In genomic region chr22:46762238-46763050, GRCh38 we compare ENCODE assay signal across 1 cellular context.
A peak's percentile ranks its signal among the peaks of the same experiment; 100 is the strongest.
TF ChIP-seq lines count a peak whose summit lies in the region.

Gene TBC1D22A (plus strand): TSS chr22:46762650. CDS start chr22:46762787, 137 bp downstream.

TF ChIP-seq in A549, 52 proteins besides CTCF, POLR2A, EP300 and RAD21 (continued from another document):
- TF ChIP-seq REST (IDR thresholded peaks at IDR 0.05) (peak; percentile 50; the same call in 1 of the 2 replicates), CBX2 (IDR thresholded peaks at IDR 0.05; ENCODE audit: borderline replicate concordance, low read depth) (no peak), MAZ (IDR thresholded peaks at IDR 0.05; ENCODE audit: borderline replicate concordance, low read depth, low read length) (no peak), JUNB (IDR thresholded peaks at IDR 0.05) (no peak), ELK1 (IDR thresholded peaks at IDR 0.05; ENCODE audit: low read depth, low read length) (no peak), RNF2 (IDR thresholded peaks at IDR 0.05; ENCODE audit: borderline replicate concordance, low read depth) (no peak), RFX5 (IDR thresholded peaks at IDR 0.05) (no peak), HMGXB4 (CRISPR knock-in tag; IDR thresholded peaks at IDR 0.05; ENCODE audit: borderline replicate concordance) (no peak), CEBPB (IDR thresholded peaks at IDR 0.05) (no peak), MAFK (IDR thresholded peaks at IDR 0.05; ENCODE audit: partially characterized antibody) (peak; percentile 10), KDM5A (IDR thresholded peaks at IDR 0.05) (peak; percentile 72; the same call in 1 of the 2 replicates), TP53 (CRISPR knock-in tag; IDR thresholded peaks at IDR 0.05) (no peak), NFE2L2 (conservative IDR thresholded peaks at IDR 0.05; ENCODE audit: low read length) (no peak), CHD4 (IDR thresholded peaks at IDR 0.05; ENCODE audit: borderline replicate concordance) (no peak), ZNF302 (CRISPR knock-in tag; IDR thresholded peaks at IDR 0.05) (no peak), HOXB5 (CRISPR knock-in tag; IDR thresholded peaks at IDR 0.05) (no peak), PHF8 (IDR thresholded peaks at IDR 0.05; ENCODE audit: borderline replicate concordance, low read depth) (peak; percentile 74), GATA3 (IDR thresholded peaks at IDR 0.05; ENCODE audit: borderline replicate concordance) (no peak), NPAS2 (CRISPR knock-in tag; IDR thresholded peaks at IDR 0.05; ENCODE audit: borderline replicate concordance) (no peak), MYC (IDR thresholded peaks at IDR 0.05; ENCODE audit: borderline replicate concordance, low read length) (peak; percentile 83), ZSCAN20 (CRISPR knock-in tag; IDR thresholded peaks at IDR 0.05) (no peak), POLR2AphosphoS2 (conservative IDR thresholded peaks at IDR 0.05; ENCODE audit: low read length) (no peak), PBX3 (IDR thresholded peaks at IDR 0.05) (no peak), JUN (IDR thresholded peaks at IDR 0.05) (peak; percentile 55 to 86; a peak in 4 of 5 replicates), HEYL (CRISPR knock-in tag; IDR thresholded peaks at IDR 0.05) (no peak)
- TF ChIP-seq, protein P1, sequence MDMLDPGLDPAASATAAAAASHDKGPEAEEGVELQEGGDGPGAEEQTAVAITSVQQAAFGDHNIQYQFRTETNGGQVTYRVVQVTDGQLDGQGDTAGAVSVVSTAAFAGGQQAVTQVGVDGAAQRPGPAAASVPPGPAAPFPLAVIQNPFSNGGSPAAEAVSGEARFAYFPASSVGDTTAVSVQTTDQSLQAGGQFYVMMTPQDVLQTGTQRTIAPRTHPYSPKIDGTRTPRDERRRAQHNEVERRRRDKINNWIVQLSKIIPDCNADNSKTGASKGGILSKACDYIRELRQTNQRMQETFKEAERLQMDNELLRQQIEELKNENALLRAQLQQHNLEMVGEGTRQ (IDR thresholded peaks at IDR 0.05), result no peak
- TF ChIP-seq, protein P2, sequence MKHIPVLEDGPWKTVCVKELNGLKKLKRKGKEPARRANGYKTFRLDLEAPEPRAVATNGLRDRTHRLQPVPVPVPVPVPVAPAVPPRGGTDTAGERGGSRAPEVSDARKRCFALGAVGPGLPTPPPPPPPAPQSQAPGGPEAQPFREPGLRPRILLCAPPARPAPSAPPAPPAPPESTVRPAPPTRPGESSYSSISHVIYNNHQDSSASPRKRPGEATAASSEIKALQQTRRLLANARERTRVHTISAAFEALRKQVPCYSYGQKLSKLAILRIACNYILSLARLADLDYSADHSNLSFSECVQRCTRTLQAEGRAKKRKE (CRISPR knock-in tag; IDR thresholded peaks at IDR 0.05; ENCODE audit: low read depth), result no peak
